ENCODE assay signal across 2 cellular contexts in genomic region chr4:73871911-73872310, GRCh38.
TF ChIP-seq lines count a peak whose summit lies in the region.

No MANE protein-coding gene starts in this region.

TF ChIP-seq in A549, 52 proteins besides CTCF, POLR2A, EP300 and RAD21:
- TF ChIP-seq SREBF2 (IDR thresholded peaks at IDR 0.05) (no peak), TFCP2L1 (CRISPR knock-in tag; IDR thresholded peaks at IDR 0.05) (no peak), BHLHE40 (IDR thresholded peaks at IDR 0.05; ENCODE audit: low read depth, low read length) (no peak), HMGXB4 (CRISPR knock-in tag; IDR thresholded peaks at IDR 0.05; ENCODE audit: borderline replicate concordance) (no peak)

TF ChIP-seq in endothelial cell of umbilical vein, 7 proteins besides CTCF, POLR2A, EP300 and RAD21:
- TF ChIP-seq POLR2AphosphoS5 (IDR thresholded peaks at IDR 0.05; ENCODE audit: insufficient read depth, low read depth, low read length), result no peak
